Comparison of ENCODE assay signal across 8 cellular contexts in the genomic region with DNA sequence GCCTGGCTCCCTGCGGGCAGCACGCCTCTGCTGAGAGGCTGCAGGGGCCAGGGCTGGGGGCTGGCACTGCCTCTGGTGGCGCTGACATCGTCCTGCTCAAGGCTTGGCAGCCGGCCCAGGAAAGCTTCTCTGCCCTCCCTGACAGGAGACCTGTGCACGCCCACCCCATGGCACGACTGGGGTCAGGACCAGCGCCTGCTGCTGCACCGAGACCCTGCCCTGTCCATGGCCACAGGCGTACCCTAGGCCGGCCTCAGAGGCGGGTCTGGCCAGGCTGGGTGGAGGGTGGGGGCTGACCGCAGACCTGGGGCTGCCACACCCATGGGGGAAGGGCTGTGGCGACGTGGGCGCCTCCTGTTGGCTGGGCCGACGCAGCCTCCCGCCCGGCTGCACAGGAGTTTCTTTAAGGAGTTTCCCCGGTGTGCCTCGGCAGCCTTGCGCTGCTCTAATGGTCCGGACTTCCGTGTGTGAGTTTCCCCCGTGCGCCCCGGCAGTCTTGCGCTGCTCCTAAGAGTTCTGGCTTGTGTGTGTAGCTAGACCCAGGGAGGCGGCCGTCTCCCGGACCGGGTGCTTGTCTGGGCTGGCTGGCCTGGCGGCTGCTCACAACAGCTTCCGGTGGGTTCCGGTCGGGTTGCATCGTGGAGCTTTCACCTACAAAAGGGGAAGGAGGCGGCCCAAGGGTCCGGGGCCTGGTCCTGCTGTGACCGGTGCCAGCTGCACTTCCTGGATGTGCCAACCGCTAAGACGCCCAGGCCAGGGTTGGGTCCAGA. TPM values are rescaled to one million over a fixed set of nuclear protein-coding genes. Genes with fewer than 3 reads are reported as not detected.
DNase-seq lines count a peak whose midpoint lies in the region; ATAC-seq and TF ChIP-seq lines count a peak whose summit lies in the region.

No MANE protein-coding gene starts in this region.

- DNase-seq in CMK (ENCODE audit: low read depth) (peak; percentile 83), breast epithelium (ENCODE audit: low spot score in 2 of 2) (peak; percentile 72 to 79), superior temporal gyrus (ENCODE audit: extremely low spot score) (no peak)
- DNase-seq in stimulated activated CD4-positive, alpha-beta T cell treated with anti-CD3 and anti-CD28 coated beads, Interleukin-4, amount 100 ng/mL, for 4 hours = peak; percentile 69 to 72

- H3K27me3 ChIP-seq in KMS-11 (ENCODE audit: insufficient read depth, low read depth) (no peaks in the 10 kb centered on the region), breast epithelium (no peaks in the 10 kb centered on the region), layer of hippocampus (ENCODE audit: control insufficient read depth, insufficient read depth, low read length) (no peaks in the 10 kb centered on the region)

- TF ChIP-seq CTCF in KMS-11 (conservative IDR thresholded peaks at IDR 0.05; ENCODE audit: low read depth, low read length) (no peak; the same call in none of the 2 replicates), VCaP (conservative IDR thresholded peaks at IDR 0.05) (peak; percentile 30; the same call in 1 of the 2 replicates), breast epithelium (IDR thresholded peaks at IDR 0.05) (peak in 2 of 3 donors; percentile 16 to 33)

- no peaks in the 10 kb centered on the region for H4K20me1 ChIP-seq in KMS-11 (ENCODE audit: insufficient read depth)

- no peak for TF ChIP-seq POLR2A in breast epithelium (IDR thresholded peaks at IDR 0.05)

- H3K4me1 ChIP-seq in KMS-11 (ENCODE audit: low read depth, poor library complexity, severe bottlenecking) (peaks cover 42% of the 10 kb centered on the region), breast epithelium (peaks cover 18 to 20% of the 10 kb centered on the region in 2 donors)

- H3K4me2 ChIP-seq in KMS-11 = peak overlapping the region; percentile 91

- H3K36me3 ChIP-seq in KMS-11 (ENCODE audit: insufficient read depth) = no peaks in the 10 kb centered on the region
- H3K36me3 ChIP-seq in breast epithelium = no peaks in the 10 kb centered on the region

- peaks cover 36% of the 10 kb centered on the region for H3K79me2 ChIP-seq in KMS-11 (ENCODE audit: insufficient read depth, low read depth)

- H3K4me3 ChIP-seq in KMS-11 (IDR thresholded peaks at IDR 0.05; ENCODE audit: insufficient read depth, low read depth, low read length) (no peak overlapping the region), breast epithelium (peak overlapping the region; percentile 30 to 65 (median 51))

- H2AFZ ChIP-seq in KMS-11 (ENCODE audit: low read depth) = no peak overlapping the region

- intact Hi-C loops in breast epithelium (cut with DNase I; ENCODE audit: low total_unique reads) = no loop called here

- H3K27ac ChIP-seq in KMS-11 (peak overlapping the region; percentile 95), VCaP (peak overlapping the region; percentile 55), breast epithelium (peak overlapping the region; percentile 81 to 90), layer of hippocampus (ENCODE audit: low read depth, low read length) (peak overlapping the region; percentile 66)

- peak overlapping the region; percentile 93 for H3K9ac ChIP-seq in KMS-11

- peak; percentile 42 for ATAC-seq in GM19455 (IDR thresholded peaks at IDR 0.05; ENCODE audit: unreplicated experiment)

- H3K9me3 ChIP-seq in breast epithelium = no peaks in the 10 kb centered on the region

RNA-seq across cellular contexts. Expression of gene TRABD, which starts 4.7 kb away (rescaled TPM):
- total RNA-seq in breast epithelium = 10 to 100 TPM; 17.3 to 35.7 (median 28.2) TPM

RNA-seq across cellular contexts. Expression of gene SELENOO, which starts 10.4 kb away (rescaled TPM):
- 10 to 100 TPM; 24.3 to 32.3 (median 31.8) TPM for total RNA-seq in breast epithelium

RNA-seq across cellular contexts. Expression of gene PANX2, which starts 19.8 kb away (rescaled TPM):
- total RNA-seq in breast epithelium = 1 to 10 TPM in 2 of 3 donors, under 1 TPM in 1; 0.64 to 2.0 (median 1.8) TPM

RNA-seq across cellular contexts. Expression of gene TUBGCP6, which starts 54.5 kb away (rescaled TPM):
- 10 to 100 TPM; 34.2 to 66.2 (median 59.6) TPM for total RNA-seq in breast epithelium
